Comparison of ENCODE assay signal across 16 cellular contexts in genomic region chr17:79340286-79340685, GRCh38.
A peak's percentile ranks its signal among the peaks of the same experiment; 100 is the strongest.
DNase-seq lines count a peak whose midpoint lies in the region; ATAC-seq, FAIRE-seq and TF ChIP-seq lines count a peak whose summit lies in the region.
"Had no signal": no experiment of that assay in that cellular context is flagged by ENCODE, and none has a peak within 500 bp of the region (broad histone marks: within the 10 kb centered on the region; RNA-seq: fewer than 3 reads in every experiment).

No MANE protein-coding gene starts in this region.

- H3K27ac ChIP-seq in GM12878 (ENCODE audit: control insufficient read depth, insufficient read depth) (peak overlapping the region; percentile 91), caudate nucleus (ENCODE audit: low read depth, low read length) (no peak overlapping the region), PC-9 (no peak overlapping the region)
- H3K27ac ChIP-seq: esophagus squamous epithelium had no signal

- H3K4me1 ChIP-seq in GM12878 (ENCODE audit: control insufficient read depth, insufficient read depth, low read length) (peaks cover 33% of the 10 kb centered on the region), PC-9 (replicated peaks; ENCODE audit: insufficient read depth) (no peaks in the 10 kb centered on the region)

- H3K36me3 ChIP-seq in GM12878 (ENCODE audit: control insufficient read depth in 2 of 2, insufficient read depth in 2 of 2, low read length in 1 of 2) (no peaks in the 10 kb centered on the region), PC-9 (ENCODE audit: low read depth) (no peaks in the 10 kb centered on the region)
- H3K36me3 ChIP-seq: esophagus squamous epithelium had no signal

- DNase-seq in GM19239 (ENCODE audit: insufficient read length, low spot score), result peak; percentile 55
- DNase-seq in GM12878 (ENCODE audit: low read depth, low spot score), result peak; percentile 39
- DNase-seq in caudate nucleus (lab: John Stamatoyannopoulos, UW), result no peak
- no peak for DNase-seq in PC-9
- DNase-seq in SW 1271 (lab: John Stamatoyannopoulos, UW), result no peak
- DNase-seq: activated CD4-positive, alpha-beta T cell treated with anti-CD3 and anti-CD28 coated beads, Interleukin-2, amount 50 U/mL, for 1 hour; activated gamma-delta T cell; AML-193; esophagus squamous epithelium; GDM1; IMR-90; NCI-H187 treated with DMSO at 0.1 percent for 48 hours; NCI-H748 treated with DMSO at 0.1 percent for 48 hours had no signal

- H3K4me3 ChIP-seq in GM12875 (ENCODE audit: low read depth, low read length), result peak overlapping the region; percentile 31
- peak overlapping the region; percentile 59 for H3K4me3 ChIP-seq in GM12878
- H3K4me3 ChIP-seq in PC-9, result no peak overlapping the region
- H3K4me3 ChIP-seq: esophagus squamous epithelium had no signal

- in situ Hi-C loops in GM12878 (cut with MboI), result no loop called here

- no peaks in the 10 kb centered on the region for H3F3A ChIP-seq in PC-9 (ENCODE audit: insufficient read depth, low read depth)

- H3K4me2 ChIP-seq in GM12878 (ENCODE audit: control insufficient read depth, insufficient read depth) (peak overlapping the region; percentile 92), PC-9 (no peak overlapping the region)

- SMC1A ChIA-PET in GM12878 (lab: Charles Lee; ENCODE audit: uncharacterized antibody, unreplicated experiment), result no interaction called here

- no peak for TF ChIP-seq RAD21 in GM12878 (IDR thresholded peaks at IDR 0.05; ENCODE audit: insufficient read depth, low read depth, low read length)

- no peaks in the 10 kb centered on the region for H3K9me2 ChIP-seq in PC-9 (ENCODE audit: insufficient read depth)

- H2AFZ ChIP-seq in GM12878 (ENCODE audit: control insufficient read depth, low read depth, low read length) (peak overlapping the region; percentile 42), PC-9 (no peak overlapping the region)

- H4K20me1 ChIP-seq in GM12878 (ENCODE audit: control insufficient read depth, insufficient read depth) (no peaks in the 10 kb centered on the region), PC-9 (ENCODE audit: insufficient read depth) (no peaks in the 10 kb centered on the region)

- H3K79me2 ChIP-seq in GM12878 (ENCODE audit: control insufficient read depth, insufficient read depth, low read length) (no peaks in the 10 kb centered on the region), PC-9 (ENCODE audit: low read depth) (no peaks in the 10 kb centered on the region)

- peak; percentile 60 for ATAC-seq in HG03045 (IDR thresholded peaks at IDR 0.05; ENCODE audit: unreplicated experiment)
- ATAC-seq in GM12878, result peak; percentile 75
- no peak for ATAC-seq in HG03025 (IDR thresholded peaks at IDR 0.05; ENCODE audit: low FRiP score, unreplicated experiment)

- no peak for TF ChIP-seq EP300 in GM12878 (IDR thresholded peaks at IDR 0.05; ENCODE audit: borderline replicate concordance in 1 of 2, control insufficient read depth in 1 of 2, low read depth in 2 of 2, low read length in 2 of 2)

- H3K9me3 ChIP-seq in GM12878 (replicated peaks; ENCODE audit: control insufficient read depth, insufficient read depth, low read length), result no peaks in the 10 kb centered on the region; the same call in 1 of the 3 replicates
- H3K9me3 ChIP-seq in PC-9 (ENCODE audit: insufficient read depth, low read depth), result no peaks in the 10 kb centered on the region
- H3K9me3 ChIP-seq: esophagus squamous epithelium had no signal

- no peaks in the 10 kb centered on the region for H3K27me3 ChIP-seq in GM12878 (replicated peaks in 1 of 2; ENCODE audit: control insufficient read depth in 2 of 2, insufficient read depth in 2 of 2, low read length in 1 of 2)
- peaks cover 85% of the 10 kb centered on the region for H3K27me3 ChIP-seq in PC-9 (ENCODE audit: insufficient read depth, low read depth)

- BruUV-seq in GM12878 (replicated peaks; lab: Mats Ljungman, UMichigan) (no TSS peak), PC-9 (replicated peaks; lab: Mats Ljungman, UMichigan) (no TSS peak)

- WGBS in GM12878 (ENCODE audit: insufficient coverage, insufficient replicate concordance, low lambda C conversion rate, missing lambda C conversion rate), result 2% methylated on average over 6 of the region's 6 CpGs

- H3K9ac ChIP-seq in GM12878 (ENCODE audit: control insufficient read depth, insufficient read depth, low read length), result peak overlapping the region; percentile 59

- CTCF ChIA-PET in GM12878 (lab: Yijun Ruan, JAX), result no interaction called here
- CTCF ChIA-PET in PC-9 (lab: Charles Lee), result no interaction called here

- FAIRE-seq in GM19239 (lab: Jason Lieb, UNC) (no peak), GM12878 (lab: Jason Lieb, UNC) (peak; percentile 49)

- intact Hi-C loops in GM12878 (cut with micrococcal nuclease; ENCODE audit: unreplicated experiment), result no loop called here
- intact Hi-C loops in PC-9 (cut with micrococcal nuclease; ENCODE audit: unreplicated experiment), result no loop called here

- TF ChIP-seq CTCF in GM12875 (IDR thresholded peaks at IDR 0.05; ENCODE audit: borderline replicate concordance, insufficient read depth, low read depth, low read length) (no peak), GM12878 (IDR thresholded peaks at IDR 0.05 in 2 of 3, conservative IDR thresholded peaks at IDR 0.05 in 1 of 3; ENCODE audit: control insufficient read depth in 2 of 3, extremely low read depth in 1 of 3, insufficient read depth in 1 of 3, low read depth in 3 of 3, low read length in 3 of 3) (no peak), PC-9 (conservative IDR thresholded peaks at IDR 0.05) (no peak)

- 0 out of 2 replicates have a peak, but pooled peaks have one; percentile 22 for TF ChIP-seq POLR2A in GM12878 (IDR thresholded peaks at IDR 0.05; ENCODE audit: low read depth, low read length)

- RAD21 ChIA-PET in GM12878 (lab: Charles Lee; ENCODE audit: unreplicated experiment), result interaction anchor here (1.6 kb wide), 1 partner anchor 52 kb away, joined by 4 read pairs; no protein-coding TSS in a partner anchor

- POLR2A ChIA-PET in GM12878 (lab: Charles Lee), result no interaction called here
- POLR2A ChIA-PET in PC-9 (lab: Charles Lee; ENCODE audit: unreplicated experiment), result no interaction called here

TF ChIP-seq in GM12878, 131 proteins besides CTCF, POLR2A, EP300 and RAD21:
- no peak for TF ChIP-seq USF1 (IDR thresholded peaks at IDR 0.05; ENCODE audit: borderline replicate concordance, extremely low read length, insufficient read depth, low read depth, low read length)
- no peak for TF ChIP-seq RB1 (IDR thresholded peaks at IDR 0.05; ENCODE audit: borderline replicate concordance)
- 0 out of 2 replicates have a peak, but pooled peaks have one; percentile 35 for TF ChIP-seq TCF3 (IDR thresholded peaks at IDR 0.05; ENCODE audit: borderline replicate concordance, insufficient read depth, low read depth, low read length)
- peak; percentile 29; the same call in 1 of the 2 replicates for TF ChIP-seq TCF12 (IDR thresholded peaks at IDR 0.05; ENCODE audit: low read depth, low read length)
- TF ChIP-seq YY1 (IDR thresholded peaks at IDR 0.05; ENCODE audit: low read depth, low read length), result peak; percentile 5; the same call in 1 of the 2 replicates

Comparison
In these comparisons a context has a peak if more than half of its experiments do, and no peak if none do; other contexts are left out.
1. DNase-seq: peak in GM19239 (single experiment) and GM12878 (single experiment); none in caudate nucleus (0 of 61), PC-9 (0 of 2) and SW 1271 (0 of 2).